In genomic region chr4:25172964-25173917, GRCh38 we compare ENCODE assay signal across 9 cellular contexts. TPM values are rescaled to one million over a fixed set of nuclear protein-coding genes. Genes with fewer than 3 reads are reported as not detected.
DNase-seq lines count a peak whose midpoint lies in the region; ATAC-seq, FAIRE-seq and TF ChIP-seq lines count a peak whose summit lies in the region.
"Had no signal": no experiment of that assay in that cellular context is flagged by ENCODE, and none has a peak within 500 bp of the region (broad histone marks: within the 10 kb centered on the region; RNA-seq: fewer than 3 reads in every experiment).

No MANE protein-coding gene starts in this region.

- intact Hi-C loops in kidney (cut with DNase I) (no loop called here), upper lobe of right lung (cut with DNase I) (no loop called here)

- peak; percentile 5 for TF ChIP-seq CTCF in astrocyte (IDR thresholded peaks at IDR 0.05; ENCODE audit: insufficient read depth, low read depth, low read length)
- no peak for TF ChIP-seq CTCF in kidney (IDR thresholded peaks at IDR 0.05; ENCODE audit: borderline replicate concordance, extremely low read depth, insufficient read depth)
- TF ChIP-seq CTCF in upper lobe of right lung (IDR thresholded peaks at IDR 0.05): no peak

- peaks cover 29% of the 10 kb centered on the region for H3K4me1 Mint-ChIP-seq in astrocyte (ENCODE audit: low read depth, unreplicated experiment)

- H3K4me2 ChIP-seq in astrocyte (ENCODE audit: low read length): peak overlapping the region; percentile 82

- H3K9me3 ChIP-seq in astrocyte (ENCODE audit: insufficient read depth, low read depth, low read length) (no peaks in the 10 kb centered on the region), kidney (ENCODE audit: control insufficient read depth in 1 of 2, low read length in 2 of 2) (no peaks in the 10 kb centered on the region), upper lobe of right lung (no peaks in the 10 kb centered on the region)

- H3K4me1 ChIP-seq in astrocyte (ENCODE audit: insufficient read depth, low read length) (peaks cover 24% of the 10 kb centered on the region), kidney (ENCODE audit: control insufficient read depth in 1 of 2, insufficient read depth in 1 of 2, low read depth in 1 of 2, low read length in 2 of 2) (no peaks in the 10 kb centered on the region), upper lobe of right lung (peaks cover 8% of the 10 kb centered on the region)

- H2AFZ ChIP-seq in astrocyte (ENCODE audit: low read depth, low read length): no peak overlapping the region

- H3K27ac ChIP-seq in astrocyte (ENCODE audit: low read depth, low read length): peak overlapping the region; percentile 64
- H3K27ac ChIP-seq in kidney (ENCODE audit: low read depth in 2 of 2, low read length in 2 of 2): no peak overlapping the region
- H3K27ac ChIP-seq in upper lobe of right lung: no peak overlapping the region

- peak; percentile 81 for ATAC-seq in upper lobe of right lung

- H3K4me3 ChIP-seq in astrocyte (ENCODE audit: insufficient read depth, low read depth, low read length): peak overlapping the region; percentile 34
- no peak overlapping the region for H3K4me3 ChIP-seq in kidney (ENCODE audit: low read length in 2 of 2)
- H3K4me3 ChIP-seq in upper lobe of right lung: no peak overlapping the region

- peak; percentile 4 for DNase-seq in NCI-H1694 treated with DMSO at 0.1 percent for 48 hours (lab: John Stamatoyannopoulos, UW)
- no peak for DNase-seq in NCI-H1694 (lab: John Stamatoyannopoulos, UW)
- DNase-seq in HS-27A (ENCODE audit: low read depth): peak; percentile 93
- peak; percentile 99 for DNase-seq in astrocyte (ENCODE audit: low read depth)
- DNase-seq in kidney: no peak
- DNase-seq in upper lobe of right lung: no peak
- DNase-seq in GF-D8 (lab: John Stamatoyannopoulos, UW): no peak
- DNase-seq in SK-N-DZ (ENCODE audit: low spot score): no peak

- H3K79me2 ChIP-seq in astrocyte (ENCODE audit: insufficient read depth, low read length): no peaks in the 10 kb centered on the region

- no peaks in the 10 kb centered on the region for H4K20me1 ChIP-seq in astrocyte (ENCODE audit: insufficient read depth, low read length)

- no peaks in the 10 kb centered on the region for H3K27me3 Mint-ChIP-seq in astrocyte (ENCODE audit: low read depth, unreplicated experiment)

- peak; percentile 100 for FAIRE-seq in astrocyte (lab: Jason Lieb, UNC)
- FAIRE-seq in kidney (lab: Jason Lieb, UNC): peak; percentile 13
- FAIRE-seq: A204.1 had no signal

- H3K36me3 Mint-ChIP-seq in astrocyte (ENCODE audit: low read depth, unreplicated experiment): no peaks in the 10 kb centered on the region

- no peak overlapping the region for H3K4me3 Mint-ChIP-seq in astrocyte (ENCODE audit: unreplicated experiment)

- no peaks in the 10 kb centered on the region for H3K36me3 ChIP-seq in astrocyte (ENCODE audit: insufficient read depth, low read length)
- peaks cover 0 to 3% of the 10 kb centered on the region in 2 donors for H3K36me3 ChIP-seq in kidney (ENCODE audit: control insufficient read depth in 1 of 2, insufficient read depth in 2 of 2, low read length in 2 of 2)
- peaks cover 4% of the 10 kb centered on the region for H3K36me3 ChIP-seq in upper lobe of right lung

- H3K27ac Mint-ChIP-seq in astrocyte (ENCODE audit: unreplicated experiment): peak overlapping the region; percentile 89

- no peaks in the 10 kb centered on the region for H3K9me3 Mint-ChIP-seq in astrocyte (ENCODE audit: unreplicated experiment)

- no peaks in the 10 kb centered on the region for H3K27me3 ChIP-seq in astrocyte (ENCODE audit: insufficient read depth, low read length)
- no peaks in the 10 kb centered on the region for H3K27me3 ChIP-seq in upper lobe of right lung

- H3K9ac ChIP-seq in astrocyte (ENCODE audit: low read length) (no peak overlapping the region), kidney (ENCODE audit: low read length in 2 of 2) (no peak overlapping the region)

RNA-seq across cellular contexts. Expression of gene SEPSECS, which starts 13.0 kb away (rescaled TPM):
- total RNA-seq in astrocyte (3.8 and 4.2 TPM in 2 replicates), kidney (13.8 TPM), upper lobe of right lung (8.5 TPM)
- polyA plus RNA-seq in kidney (ENCODE audit: insufficient read depth, low read depth, low replicate concordance): 7.3 TPM
- polyA plus RNA-seq in SK-N-DZ (2014; cell fraction: cytosol; rRNA removed): 6.2 and 6.8 TPM in 2 replicates
- polyA plus RNA-seq in SK-N-DZ (2014; cell fraction: nucleus; rRNA removed): 5.8 and 7.0 TPM in 2 replicates

Comparison
In these comparisons a context has a peak if more than half of its experiments do, and no peak if none do; other contexts are left out.
1. DNase-seq: peak in NCI-H1694 treated with DMSO at 0.1 percent for 48 hours (single experiment), HS-27A (single experiment) and astrocyte (single experiment); none in NCI-H1694 (single experiment), kidney (single experiment), upper lobe of right lung (single experiment), GF-D8 (single experiment) and SK-N-DZ (single experiment).